In the genomic region with DNA sequence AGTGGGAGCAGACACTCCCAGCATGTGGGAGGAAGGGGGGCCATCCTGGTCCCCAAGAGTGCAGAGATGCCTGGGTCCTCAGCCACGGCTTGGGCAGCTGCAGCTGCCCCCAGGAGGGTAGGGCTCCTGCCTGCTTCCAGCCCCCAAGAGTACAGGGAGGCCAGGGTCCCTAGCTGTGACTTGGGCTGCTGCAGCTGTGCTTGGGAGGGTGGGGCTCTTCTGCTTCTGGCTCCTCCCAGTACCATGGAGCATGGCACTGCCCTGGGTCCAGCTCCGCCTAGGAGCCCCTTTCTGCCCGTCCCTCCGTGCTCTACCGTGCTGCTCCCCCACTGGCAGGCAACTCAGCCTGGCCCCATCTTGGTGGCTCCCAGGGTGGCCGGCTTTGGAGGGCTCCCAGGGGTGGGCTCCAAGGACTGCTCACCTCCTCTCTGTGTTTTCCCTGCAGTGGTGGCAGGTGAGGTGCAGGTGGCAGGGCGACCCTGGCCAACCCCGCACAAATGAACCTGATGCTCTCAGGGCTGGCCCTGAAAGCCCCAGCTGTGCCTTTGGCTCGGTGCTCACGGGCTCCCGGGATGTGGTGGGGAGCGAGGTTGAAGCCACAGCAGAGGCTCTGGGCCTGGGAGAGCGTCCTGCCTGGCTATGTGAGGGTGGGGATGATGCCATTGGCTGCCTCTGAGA, we compare ENCODE assay signal across 2 cellular contexts.
TF ChIP-seq lines count a peak whose summit lies in the region.

No MANE protein-coding gene starts in this region.

TF ChIP-seq in IMR-90, 13 proteins besides CTCF, POLR2A, EP300 and RAD21:
- TF ChIP-seq MAZ (IDR thresholded peaks at IDR 0.05; ENCODE audit: borderline replicate concordance, low read depth, low read length) (no peak), RFX5 (IDR thresholded peaks at IDR 0.05; ENCODE audit: low read depth, low read length) (no peak), BHLHE40 (IDR thresholded peaks at IDR 0.05; ENCODE audit: low read depth, low read length) (no peak), MXI1 (IDR thresholded peaks at IDR 0.05; ENCODE audit: borderline replicate concordance, low read depth, low read length) (no peak), CHD1 (IDR thresholded peaks at IDR 0.05; ENCODE audit: low read depth, low read length) (no peak), NFE2L2 (IDR thresholded peaks at IDR 0.05; ENCODE audit: low read depth, low read length) (no peak), MAFK (IDR thresholded peaks at IDR 0.05; ENCODE audit: low read depth, low read length) (no peak), RCOR1 (IDR thresholded peaks at IDR 0.05; ENCODE audit: insufficient replicate concordance, low read length) (no peak)
- TF ChIP-seq, protein P1, sequence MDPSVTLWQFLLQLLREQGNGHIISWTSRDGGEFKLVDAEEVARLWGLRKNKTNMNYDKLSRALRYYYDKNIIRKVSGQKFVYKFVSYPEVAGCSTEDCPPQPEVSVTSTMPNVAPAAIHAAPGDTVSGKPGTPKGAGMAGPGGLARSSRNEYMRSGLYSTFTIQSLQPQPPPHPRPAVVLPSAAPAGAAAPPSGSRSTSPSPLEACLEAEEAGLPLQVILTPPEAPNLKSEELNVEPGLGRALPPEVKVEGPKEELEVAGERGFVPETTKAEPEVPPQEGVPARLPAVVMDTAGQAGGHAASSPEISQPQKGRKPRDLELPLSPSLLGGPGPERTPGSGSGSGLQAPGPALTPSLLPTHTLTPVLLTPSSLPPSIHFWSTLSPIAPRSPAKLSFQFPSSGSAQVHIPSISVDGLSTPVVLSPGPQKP (IDR thresholded peaks at IDR 0.05; ENCODE audit: borderline replicate concordance, low read depth, low read length), result no peak
- TF ChIP-seq, protein P2, sequence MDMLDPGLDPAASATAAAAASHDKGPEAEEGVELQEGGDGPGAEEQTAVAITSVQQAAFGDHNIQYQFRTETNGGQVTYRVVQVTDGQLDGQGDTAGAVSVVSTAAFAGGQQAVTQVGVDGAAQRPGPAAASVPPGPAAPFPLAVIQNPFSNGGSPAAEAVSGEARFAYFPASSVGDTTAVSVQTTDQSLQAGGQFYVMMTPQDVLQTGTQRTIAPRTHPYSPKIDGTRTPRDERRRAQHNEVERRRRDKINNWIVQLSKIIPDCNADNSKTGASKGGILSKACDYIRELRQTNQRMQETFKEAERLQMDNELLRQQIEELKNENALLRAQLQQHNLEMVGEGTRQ (IDR thresholded peaks at IDR 0.05; ENCODE audit: low read depth, low read length), result no peak

TF ChIP-seq in HepG2, 621 proteins besides CTCF, POLR2A, EP300 and RAD21:
- TF ChIP-seq IKZF1 (IDR thresholded peaks at IDR 0.05), result no peak
- TF ChIP-seq ZNF260 (CRISPR knock-in tag; IDR thresholded peaks at IDR 0.05; ENCODE audit: borderline replicate concordance, low read depth), result no peak
- TF ChIP-seq, protein P3, sequence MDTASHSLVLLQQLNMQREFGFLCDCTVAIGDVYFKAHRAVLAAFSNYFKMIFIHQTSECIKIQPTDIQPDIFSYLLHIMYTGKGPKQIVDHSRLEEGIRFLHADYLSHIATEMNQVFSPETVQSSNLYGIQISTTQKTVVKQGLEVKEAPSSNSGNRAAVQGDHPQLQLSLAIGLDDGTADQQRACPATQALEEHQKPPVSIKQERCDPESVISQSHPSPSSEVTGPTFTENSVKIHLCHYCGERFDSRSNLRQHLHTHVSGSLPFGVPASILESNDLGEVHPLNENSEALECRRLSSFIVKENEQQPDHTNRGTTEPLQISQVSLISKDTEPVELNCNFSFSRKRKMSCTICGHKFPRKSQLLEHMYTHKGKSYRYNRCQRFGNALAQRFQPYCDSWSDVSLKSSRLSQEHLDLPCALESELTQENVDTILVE (CRISPR knock-in tag; IDR thresholded peaks at IDR 0.05), result no peak
- TF ChIP-seq, protein P4, sequence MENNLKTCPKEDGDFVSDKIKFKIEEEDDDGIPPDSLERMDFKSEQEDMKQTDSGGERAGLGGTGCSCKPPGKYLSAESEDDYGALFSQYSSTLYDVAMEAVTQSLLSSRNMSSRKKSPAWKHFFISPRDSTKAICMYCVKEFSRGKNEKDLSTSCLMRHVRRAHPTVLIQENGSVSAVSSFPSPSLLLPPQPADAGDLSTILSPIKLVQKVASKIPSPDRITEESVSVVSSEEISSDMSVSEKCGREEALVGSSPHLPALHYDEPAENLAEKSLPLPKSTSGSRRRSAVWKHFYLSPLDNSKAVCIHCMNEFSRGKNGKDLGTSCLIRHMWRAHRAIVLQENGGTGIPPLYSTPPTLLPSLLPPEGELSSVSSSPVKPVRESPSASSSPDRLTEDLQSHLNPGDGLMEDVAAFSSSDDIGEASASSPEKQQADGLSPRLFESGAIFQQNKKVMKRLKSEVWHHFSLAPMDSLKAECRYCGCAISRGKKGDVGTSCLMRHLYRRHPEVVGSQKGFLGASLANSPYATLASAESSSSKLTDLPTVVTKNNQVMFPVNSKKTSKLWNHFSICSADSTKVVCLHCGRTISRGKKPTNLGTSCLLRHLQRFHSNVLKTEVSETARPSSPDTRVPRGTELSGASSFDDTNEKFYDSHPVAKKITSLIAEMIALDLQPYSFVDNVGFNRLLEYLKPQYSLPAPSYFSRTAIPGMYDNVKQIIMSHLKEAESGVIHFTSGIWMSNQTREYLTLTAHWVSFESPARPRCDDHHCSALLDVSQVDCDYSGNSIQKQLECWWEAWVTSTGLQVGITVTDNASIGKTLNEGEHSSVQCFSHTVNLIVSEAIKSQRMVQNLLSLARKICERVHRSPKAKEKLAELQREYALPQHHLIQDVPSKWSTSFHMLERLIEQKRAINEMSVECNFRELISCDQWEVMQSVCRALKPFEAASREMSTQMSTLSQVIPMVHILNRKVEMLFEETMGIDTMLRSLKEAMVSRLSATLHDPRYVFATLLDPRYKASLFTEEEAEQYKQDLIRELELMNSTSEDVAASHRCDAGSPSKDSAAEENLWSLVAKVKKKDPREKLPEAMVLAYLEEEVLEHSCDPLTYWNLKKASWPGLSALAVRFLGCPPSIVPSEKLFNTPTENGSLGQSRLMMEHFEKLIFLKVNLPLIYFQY (CRISPR knock-in tag; IDR thresholded peaks at IDR 0.05; ENCODE audit: borderline replicate concordance), result no peak
- no peak for TF ChIP-seq CBX5 (CRISPR knock-in tag; IDR thresholded peaks at IDR 0.05; ENCODE audit: borderline replicate concordance)
- TF ChIP-seq, protein P5, sequence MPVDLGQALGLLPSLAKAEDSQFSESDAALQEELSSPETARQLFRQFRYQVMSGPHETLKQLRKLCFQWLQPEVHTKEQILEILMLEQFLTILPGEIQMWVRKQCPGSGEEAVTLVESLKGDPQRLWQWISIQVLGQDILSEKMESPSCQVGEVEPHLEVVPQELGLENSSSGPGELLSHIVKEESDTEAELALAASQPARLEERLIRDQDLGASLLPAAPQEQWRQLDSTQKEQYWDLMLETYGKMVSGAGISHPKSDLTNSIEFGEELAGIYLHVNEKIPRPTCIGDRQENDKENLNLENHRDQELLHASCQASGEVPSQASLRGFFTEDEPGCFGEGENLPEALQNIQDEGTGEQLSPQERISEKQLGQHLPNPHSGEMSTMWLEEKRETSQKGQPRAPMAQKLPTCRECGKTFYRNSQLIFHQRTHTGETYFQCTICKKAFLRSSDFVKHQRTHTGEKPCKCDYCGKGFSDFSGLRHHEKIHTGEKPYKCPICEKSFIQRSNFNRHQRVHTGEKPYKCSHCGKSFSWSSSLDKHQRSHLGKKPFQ (CRISPR knock-in tag; IDR thresholded peaks at IDR 0.05; ENCODE audit: insufficient replicate concordance), result no peak
- no peak for TF ChIP-seq FOXP1 (IDR thresholded peaks at IDR 0.05)
- no peak for TF ChIP-seq FOXP1 (CRISPR knock-in tag; IDR thresholded peaks at IDR 0.05)
- no peak for TF ChIP-seq ZNF572 (CRISPR knock-in tag; IDR thresholded peaks at IDR 0.05)
- no peak for TF ChIP-seq THAP11 (CRISPR knock-in tag; IDR thresholded peaks at IDR 0.05)
- TF ChIP-seq ZNF496 (CRISPR knock-in tag; IDR thresholded peaks at IDR 0.05; ENCODE audit: insufficient replicate concordance), result no peak
- no peak for TF ChIP-seq SNAI1 (CRISPR knock-in tag; IDR thresholded peaks at IDR 0.05; ENCODE audit: borderline replicate concordance)
- TF ChIP-seq HMGA1 (CRISPR knock-in tag; conservative IDR thresholded peaks at IDR 0.05), result no peak
- no peak for TF ChIP-seq ZNF850 (CRISPR knock-in tag; conservative IDR thresholded peaks at IDR 0.05)
- TF ChIP-seq, protein P6, sequence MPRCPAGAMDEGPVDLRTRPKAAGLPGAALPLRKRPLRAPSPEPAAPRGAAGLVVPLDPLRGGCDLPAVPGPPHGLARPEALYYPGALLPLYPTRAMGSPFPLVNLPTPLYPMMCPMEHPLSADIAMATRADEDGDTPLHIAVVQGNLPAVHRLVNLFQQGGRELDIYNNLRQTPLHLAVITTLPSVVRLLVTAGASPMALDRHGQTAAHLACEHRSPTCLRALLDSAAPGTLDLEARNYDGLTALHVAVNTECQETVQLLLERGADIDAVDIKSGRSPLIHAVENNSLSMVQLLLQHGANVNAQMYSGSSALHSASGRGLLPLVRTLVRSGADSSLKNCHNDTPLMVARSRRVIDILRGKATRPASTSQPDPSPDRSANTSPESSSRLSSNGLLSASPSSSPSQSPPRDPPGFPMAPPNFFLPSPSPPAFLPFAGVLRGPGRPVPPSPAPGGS (CRISPR knock-in tag; IDR thresholded peaks at IDR 0.05), result no peak
